20 cellular contexts compared by ENCODE assay signal in genomic region chr11:111632798-111633197, GRCh38. TPM values are rescaled to one million over a fixed set of nuclear protein-coding genes. Genes with fewer than 3 reads are reported as not detected.
A peak's percentile ranks its signal among the peaks of the same experiment; 100 is the strongest.
DNase-seq lines count a peak whose midpoint lies in the region; ATAC-seq, FAIRE-seq and TF ChIP-seq lines count a peak whose summit lies in the region.
"Had no signal": no experiment of that assay in that cellular context is flagged by ENCODE, and none has a peak within 500 bp of the region (broad histone marks: within the 10 kb centered on the region; RNA-seq: fewer than 3 reads in every experiment).

No MANE protein-coding gene starts in this region.

- 0 out of 2 replicates have a peak, but pooled peaks cover 4% of the 10 kb centered on the region for H3K79me2 ChIP-seq in MM.1S (ENCODE audit: low read length)

- H3K27me3 ChIP-seq in RWPE2 (ENCODE audit: insufficient read depth, poor library complexity, severe bottlenecking) (no peaks in the 10 kb centered on the region), psoas muscle (ENCODE audit: insufficient read depth in 3 of 3, low read length in 2 of 3) (no peaks in the 10 kb centered on the region), MM.1S (replicated peaks; ENCODE audit: insufficient read depth, low read length) (no peaks in the 10 kb centered on the region)
- H3K27me3 ChIP-seq: testis had no signal

- H3F3A ChIP-seq in MM.1S (ENCODE audit: insufficient read depth, low read length) = peaks cover 7% of the 10 kb centered on the region; the same call in 1 of the 2 replicates

- no peak overlapping the region for H2AFZ ChIP-seq in MM.1S (ENCODE audit: low read length)

- peak overlapping the region; percentile 76 for H3K27ac ChIP-seq in RWPE2 (ENCODE audit: poor library complexity, severe bottlenecking)
- peak overlapping the region; percentile 81 for H3K27ac ChIP-seq in epithelial cell of prostate
- peak overlapping the region; percentile 56 for H3K27ac ChIP-seq in psoas muscle
- no peak overlapping the region for H3K27ac ChIP-seq in MM.1S (ENCODE audit: low read length)
- H3K27ac ChIP-seq: testis had no signal

- no peak overlapping the region for H3K4me2 ChIP-seq in MM.1S (ENCODE audit: low read depth, low read length)

- no peak overlapping the region for H3K9ac ChIP-seq in MM.1S (ENCODE audit: low read length)

- TF ChIP-seq POLR2A in H54 (IDR thresholded peaks at IDR 0.05; ENCODE audit: low read depth, low read length) = no peak

- peaks cover 27% of the 10 kb centered on the region for H3K4me1 ChIP-seq in RWPE2 (ENCODE audit: insufficient read depth, poor library complexity, severe bottlenecking)
- H3K4me1 ChIP-seq in psoas muscle = peaks cover 50% of the 10 kb centered on the region
- peaks cover 25% of the 10 kb centered on the region for H3K4me1 ChIP-seq in MM.1S (ENCODE audit: low read length)

- in situ Hi-C loops in KBM-7 (cut with MboI; ENCODE audit: low pct_unique_long_range_greater_than_20kb, low sequenced_read_pairs) = no loop called here

- no peaks in the 10 kb centered on the region for H4K20me1 ChIP-seq in MM.1S (ENCODE audit: insufficient read depth, low read length)

- no peak for ATAC-seq in RWPE2 (ENCODE audit: low read depth)
- no peak for ATAC-seq in psoas muscle
- no peak for ATAC-seq in esophagus mucosa
- ATAC-seq: activated naive CD4-positive, alpha-beta T cell treated with anti-CD3 and anti-CD28 coated beads, Interleukin-2, amount 50 U/mL, for 72 hours; effector memory CD8-positive, alpha-beta T cell; right cardiac atrium had no signal

- TF ChIP-seq CTCF in RWPE2 (IDR thresholded peaks at IDR 0.05; ENCODE audit: poor library complexity, severe bottlenecking) (no peak), psoas muscle (IDR thresholded peaks at IDR 0.05) (no peak), MM.1S (IDR thresholded peaks at IDR 0.05; ENCODE audit: low read length) (no peak)

- no peaks in the 10 kb centered on the region for H3K9me2 ChIP-seq in MM.1S (replicated peaks; ENCODE audit: insufficient read depth, low read length)

- no peak overlapping the region for H3K4me3 ChIP-seq in RWPE2 (ENCODE audit: severe bottlenecking)
- H3K4me3 ChIP-seq in psoas muscle = no peak overlapping the region
- no peak overlapping the region for H3K4me3 ChIP-seq in MM.1S (ENCODE audit: low read length)
- H3K4me3 ChIP-seq: lung, testis had no signal

- no peaks in the 10 kb centered on the region for H3K9me3 ChIP-seq in RWPE2 (ENCODE audit: severe bottlenecking)
- no peaks in the 10 kb centered on the region for H3K9me3 ChIP-seq in psoas muscle
- H3K9me3 ChIP-seq in MM.1S (replicated peaks; ENCODE audit: insufficient read depth, low read length) = no peaks in the 10 kb centered on the region
- H3K9me3 ChIP-seq: testis had no signal

- WGBS in psoas muscle, 3 donors = 48 to 80% (median 59%) methylated on average over 1 of the region's 1 CpG

- intact Hi-C loops in psoas muscle (cut with DNase I) = loop anchor here in 1 of 2 donors (5.0 kb wide), 1 partner anchor 35 kb away; no protein-coding TSS in a partner anchor

- H3K36me3 ChIP-seq in RWPE2 (ENCODE audit: low read depth) (peaks cover 7% of the 10 kb centered on the region), psoas muscle (ENCODE audit: insufficient read depth in 1 of 2, low read depth in 1 of 2) (peaks cover 0 to 11% of the 10 kb centered on the region in 2 donors), MM.1S (replicated peaks; ENCODE audit: insufficient read depth, low read length) (no peaks in the 10 kb centered on the region)

- DNase-seq in H54 (ENCODE audit: insufficient read length, low spot score) = no peak
- DNase-seq in RWPE2 (ENCODE audit: low spot score) = no peak
- no peak for DNase-seq in epithelial cell of prostate (ENCODE audit: low read depth, low spot score)
- no peak for DNase-seq in psoas muscle
- DNase-seq in KBM-7 = no peak
- no peak for DNase-seq in 8988T
- no peak for DNase-seq in MM.1S
- DNase-seq: activated CD4-positive, alpha-beta T cell treated with anti-CD3 and anti-CD28 coated beads for 48 hours; effector memory CD8-positive, alpha-beta T cell; Kasumi-1; NCI-H2081; NK-92 treated with Interleukin-12 subunit alpha and Interleukin-12 subunit beta, amount 100 ng/mL, for 24 hours; right cardiac atrium; SHP77; stimulated activated CD4-positive, alpha-beta T cell treated with anti-CD3 and anti-CD28 coated beads, Interleukin-1b, Interleukin-23, amount 100 ng/mL, for 48 hours; T-helper 9 cell; testis had no signal

- FAIRE-seq in H54 (lab: Jason Lieb, UNC) = peak; percentile 30

RNA-seq across cellular contexts. Expression of gene SIK2, which starts 30.5 kb away (rescaled TPM):
- total RNA-seq in psoas muscle = 10 to 100 TPM; 20.5 to 69.6 (median 34.9) TPM
- 10 to 100 TPM in 2 of 3 donors, 1 to 10 TPM in 1; 9.0 to 30.4 (median 26.6) TPM for polyA plus RNA-seq in psoas muscle
- total RNA-seq in esophagus mucosa = 6.8 TPM
